Comparison of ENCODE assay signal across 8 cellular contexts in the genomic region with DNA sequence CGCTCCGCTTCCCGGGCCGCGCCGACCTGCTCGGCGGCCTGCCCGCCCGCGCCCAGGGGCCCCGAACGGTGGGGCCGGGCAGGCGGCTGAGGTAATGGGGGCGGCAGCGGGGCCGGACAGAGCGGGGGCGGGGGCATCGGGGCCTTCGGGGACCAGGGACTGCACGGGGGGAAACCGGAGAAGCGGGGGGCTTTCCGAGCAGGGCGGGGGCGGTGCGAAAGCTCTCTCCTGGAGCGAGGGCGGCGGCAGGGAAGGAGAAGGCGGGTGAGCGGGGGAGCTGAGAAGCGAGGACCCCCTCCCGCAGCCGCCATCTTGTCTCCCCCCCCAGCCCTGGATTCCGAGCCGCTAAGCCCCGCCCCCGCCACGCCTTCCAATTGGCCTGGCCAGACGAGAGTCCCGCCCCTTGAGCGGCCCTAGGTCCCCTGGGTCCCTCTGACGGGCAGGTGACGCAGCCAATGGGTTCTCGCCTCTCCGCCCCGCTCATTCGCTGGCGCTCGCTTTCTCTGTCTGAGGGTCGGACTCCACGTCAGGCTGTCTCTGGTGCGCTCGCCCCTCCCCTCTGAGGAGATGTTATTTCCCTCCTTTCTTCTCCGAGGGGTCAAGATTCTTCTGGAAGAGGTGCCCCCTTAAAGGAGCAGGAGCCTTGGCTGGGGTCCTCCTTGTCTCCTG. TPM values are rescaled to one million over a fixed set of nuclear protein-coding genes. Genes with fewer than 3 reads are reported as not detected.
A peak's percentile ranks its signal among the peaks of the same experiment; 100 is the strongest.
DNase-seq lines count a peak whose midpoint lies in the region; ATAC-seq, FAIRE-seq and TF ChIP-seq lines count a peak whose summit lies in the region.

No MANE protein-coding gene starts in this region.

- peaks cover 27 to 33% of the 10 kb centered on the region in 2 donors for H3K4me1 Mint-ChIP-seq in natural killer cell treated with Interleukin-12 subunit alpha and Interleukin-12 subunit beta and Interleukin-15 and Interleukin-18, amount 100 ng/mL, for 72 hours (ENCODE audit: low read depth in 2 of 2)

- CTCF ChIA-PET in RWPE1 (lab: Yijun Ruan, JAX) = interaction anchor here (0.6 kb wide), 1 partner anchor 248 kb away, joined by 3 read pairs; no protein-coding TSS in a partner anchor

- H3K36me3 Mint-ChIP-seq in natural killer cell treated with Interleukin-12 subunit alpha and Interleukin-12 subunit beta and Interleukin-15 and Interleukin-18, amount 100 ng/mL, for 72 hours = peaks cover 17% of the 10 kb centered on the region

- no peaks in the 10 kb centered on the region for H3K9me3 Mint-ChIP-seq in natural killer cell treated with Interleukin-12 subunit alpha and Interleukin-12 subunit beta and Interleukin-15 and Interleukin-18, amount 100 ng/mL, for 72 hours

- peak overlapping the region; percentile 87 for H3K27ac ChIP-seq in RWPE1

- DNase-seq in ELF-1 (ENCODE audit: low read depth, low spot score) = peak; percentile 98
- peak; percentile 99 for DNase-seq in H54 (ENCODE audit: insufficient read length, low spot score)
- DNase-seq in LoVo (ENCODE audit: low spot score) = peak; percentile 97
- peak; percentile 100 for DNase-seq in RWPE1 (ENCODE audit: low spot score)
- peak; percentile 99 for DNase-seq in activated T-helper 9 cell treated with anti-CD3 and anti-CD28 coated beads, Interleukin-2, amount 50 U/mL, for 16 hours (ENCODE audit: low read depth)
- DNase-seq in fibroblast of pulmonary artery (ENCODE audit: low read depth) = peak; percentile 97
- DNase-seq in natural killer cell treated with Interleukin-12 subunit alpha and Interleukin-12 subunit beta and Interleukin-15 and Interleukin-18, amount 100 ng/mL, for 72 hours (ENCODE audit: low spot score) = peak; percentile 100
- DNase-seq in stimulated activated naive CD4-positive, alpha-beta T cell treated with Interleukin-2 at 50 U/mL for 16 hours (lab: John Stamatoyannopoulos, UW) = peak; percentile 100

- H3K4me3 ChIP-seq in fibroblast of pulmonary artery (replicated peaks; ENCODE audit: low read depth, low read length) = peak overlapping the region; percentile 78

- FAIRE-seq in H54 (lab: Jason Lieb, UNC) = peak; percentile 78

- peak; percentile 28 for TF ChIP-seq POLR2A in H54 (IDR thresholded peaks at IDR 0.05; ENCODE audit: low read depth, low read length)

- H3K27me3 Mint-ChIP-seq in natural killer cell treated with Interleukin-12 subunit alpha and Interleukin-12 subunit beta and Interleukin-15 and Interleukin-18, amount 100 ng/mL, for 72 hours = no peaks in the 10 kb centered on the region

- peak overlapping the region; percentile 88 for H3K4me3 Mint-ChIP-seq in natural killer cell treated with Interleukin-12 subunit alpha and Interleukin-12 subunit beta and Interleukin-15 and Interleukin-18, amount 100 ng/mL, for 72 hours

- ATAC-seq in natural killer cell treated with Interleukin-12 subunit alpha and Interleukin-12 subunit beta and Interleukin-15 and Interleukin-18, amount 100 ng/mL, for 72 hours = peak; percentile 96

- POLR2A ChIA-PET in RWPE1 (lab: Yijun Ruan, JAX; ENCODE audit: low non-redundant PET) = interaction anchor here (1.1 kb wide), 1 partner anchor 10 kb away, joined by 4 read pairs; no protein-coding TSS in a partner anchor

- H3K27ac Mint-ChIP-seq in natural killer cell treated with Interleukin-12 subunit alpha and Interleukin-12 subunit beta and Interleukin-15 and Interleukin-18, amount 100 ng/mL, for 72 hours = peak overlapping the region; percentile 72 to 91

- TF ChIP-seq CTCF in RWPE1 (conservative IDR thresholded peaks at IDR 0.05; ENCODE audit: low read depth) (no peak), fibroblast of pulmonary artery (IDR thresholded peaks at IDR 0.05; ENCODE audit: low read length, missing control alignments) (no peak)

RNA-seq across cellular contexts. Expression of gene BRPF3, which starts 0.5 kb away (rescaled TPM):
- 10 to 100 TPM; 37.2 to 43.6 TPM for total RNA-seq in natural killer cell treated with Interleukin-12 subunit alpha and Interleukin-12 subunit beta and Interleukin-15 and Interleukin-18, amount 100 ng/mL, for 72 hours

Comparison
In these comparisons a context has a peak if more than half of its experiments do, and no peak if none do; other contexts are left out.
1. Peak in every context shown above with its lines: DNase-seq, ATAC-seq, H3K4me3 ChIP-seq and H3K27ac ChIP-seq.